In genomic region chr4:35975617-35976355, GRCh38 we compare ENCODE assay signal across 20 cellular contexts.
A peak's percentile ranks its signal among the peaks of the same experiment; 100 is the strongest.
DNase-seq lines count a peak whose midpoint lies in the region; ATAC-seq and TF ChIP-seq lines count a peak whose summit lies in the region.
"Had no signal": no experiment of that assay in that cellular context is flagged by ENCODE, and none has a peak within 500 bp of the region (broad histone marks: within the 10 kb centered on the region; RNA-seq: fewer than 3 reads in every experiment).

No MANE protein-coding gene starts in this region.

- H3K27ac ChIP-seq in WERI-Rb-1 = no peak overlapping the region
- H3K27ac ChIP-seq: body of pancreas, epithelial cell of prostate, right atrium auricular region had no signal

- H3K4me1 Mint-ChIP-seq in natural killer cell treated with Interleukin-12 subunit alpha and Interleukin-12 subunit beta and Interleukin-15 and Interleukin-18, amount 100 ng/mL, for 72 hours (ENCODE audit: low read depth in 2 of 2) = peaks cover 0 to 8% of the 10 kb centered on the region in 2 donors
- peaks cover 0 to 11% of the 10 kb centered on the region in 2 donors for H3K4me1 Mint-ChIP-seq in natural killer cell
- H3K4me1 Mint-ChIP-seq: CD4-positive, alpha-beta memory T cell had no signal

- no peak for TF ChIP-seq CTCF in natural killer cell (IDR thresholded peaks at IDR 0.05)
- no peak for TF ChIP-seq CTCF in WERI-Rb-1 (IDR thresholded peaks at IDR 0.05; ENCODE audit: low read depth, low read length)

- no peaks in the 10 kb centered on the region for H3K27me3 ChIP-seq in WERI-Rb-1 (ENCODE audit: insufficient read depth, low read depth, severe bottlenecking)
- H3K27me3 ChIP-seq: body of pancreas, right atrium auricular region had no signal

- no peak overlapping the region for H3K4me3 Mint-ChIP-seq in natural killer cell treated with Interleukin-12 subunit alpha and Interleukin-12 subunit beta and Interleukin-15 and Interleukin-18, amount 100 ng/mL, for 72 hours
- no peak overlapping the region for H3K4me3 Mint-ChIP-seq in natural killer cell
- H3K4me3 Mint-ChIP-seq: activated CD4-positive, alpha-beta memory T cell treated with anti-CD3 and anti-CD28 coated beads, Interleukin-2, amount 10 ng/mL, durations not matched to agents 7 days and 5 days; CD4-positive, alpha-beta memory T cell had no signal

- H3K36me3 Mint-ChIP-seq in natural killer cell treated with Interleukin-12 subunit alpha and Interleukin-12 subunit beta and Interleukin-15 and Interleukin-18, amount 100 ng/mL, for 72 hours = peaks cover 9% of the 10 kb centered on the region
- peaks cover 7% of the 10 kb centered on the region for H3K36me3 Mint-ChIP-seq in natural killer cell

- H3K4me3 ChIP-seq in WERI-Rb-1 (ENCODE audit: low read depth, low read length) = no peak overlapping the region
- H3K4me3 ChIP-seq: body of pancreas, K562, right atrium auricular region had no signal

- H3K36me3 ChIP-seq in WERI-Rb-1 = no peaks in the 10 kb centered on the region
- H3K36me3 ChIP-seq: right atrium auricular region had no signal

- peaks cover 0 to 2% of the 10 kb centered on the region in 2 donors for H3K27me3 Mint-ChIP-seq in natural killer cell treated with Interleukin-12 subunit alpha and Interleukin-12 subunit beta and Interleukin-15 and Interleukin-18, amount 100 ng/mL, for 72 hours
- no peaks in the 10 kb centered on the region for H3K27me3 Mint-ChIP-seq in natural killer cell (ENCODE audit: low read depth in 2 of 2)
- H3K27me3 Mint-ChIP-seq: activated CD4-positive, alpha-beta memory T cell treated with anti-CD3 and anti-CD28 coated beads, Interleukin-2, amount 10 ng/mL, durations not matched to agents 7 days and 5 days had no signal

- H3K9me3 Mint-ChIP-seq in natural killer cell treated with Interleukin-12 subunit alpha and Interleukin-12 subunit beta and Interleukin-15 and Interleukin-18, amount 100 ng/mL, for 72 hours = peaks cover 2% of the 10 kb centered on the region
- H3K9me3 Mint-ChIP-seq in natural killer cell = no peaks in the 10 kb centered on the region
- H3K9me3 Mint-ChIP-seq: activated CD4-positive, alpha-beta memory T cell treated with anti-CD3 and anti-CD28 coated beads, Interleukin-2, amount 10 ng/mL, durations not matched to agents 7 days and 5 days had no signal

- intact Hi-C loops in natural killer cell (cut with micrococcal nuclease) = no loop called here

- H3K9me3 ChIP-seq in WERI-Rb-1 (ENCODE audit: severe bottlenecking) = no peaks in the 10 kb centered on the region
- H3K9me3 ChIP-seq: body of pancreas, right atrium auricular region had no signal

- no peak for DNase-seq in natural killer cell treated with Interleukin-12 subunit alpha and Interleukin-12 subunit beta and Interleukin-15 and Interleukin-18, amount 100 ng/mL, for 72 hours (ENCODE audit: low spot score)
- DNase-seq in natural killer cell (no peak), ureter (ENCODE audit: low spot score) (no peak), NCI-H526 treated with DMSO at 0.1 percent for 48 hours (lab: John Stamatoyannopoulos, UW) (no peak), HCEC 1CT (no peak), WERI-Rb-1 (no peak)
- DNase-seq: activated CD4-positive, alpha-beta memory T cell treated with anti-CD3 and anti-CD28 coated beads, Interleukin-2, amount 10 ng/mL, durations not matched to agents 7 days and 5 days; body of pancreas; CD4-positive, alpha-beta memory T cell; DMS79 treated with DMSO at 0.1 percent for 48 hours; NCI-H1048; NCI-H774; nucleus accumbens; RPMI8226; substantia nigra had no signal

- no peak overlapping the region for H3K27ac Mint-ChIP-seq in natural killer cell treated with Interleukin-12 subunit alpha and Interleukin-12 subunit beta and Interleukin-15 and Interleukin-18, amount 100 ng/mL, for 72 hours
- no peak overlapping the region for H3K27ac Mint-ChIP-seq in natural killer cell
- H3K27ac Mint-ChIP-seq: activated CD4-positive, alpha-beta memory T cell treated with anti-CD3 and anti-CD28 coated beads, Interleukin-2, amount 10 ng/mL, durations not matched to agents 7 days and 5 days; CD4-positive, alpha-beta memory T cell had no signal

- ATAC-seq in natural killer cell treated with Interleukin-12 subunit alpha and Interleukin-12 subunit beta and Interleukin-15 and Interleukin-18, amount 100 ng/mL, for 72 hours = peak; percentile 53 to 85
- no peak for ATAC-seq in natural killer cell
- ATAC-seq in HG02678 (IDR thresholded peaks at IDR 0.05; ENCODE audit: unreplicated experiment) = peak; percentile 70
- ATAC-seq in HG03469 (IDR thresholded peaks at IDR 0.05; ENCODE audit: unreplicated experiment) = peak; percentile 59
- ATAC-seq: body of pancreas, K562 had no signal

Comparison
In these comparisons a context has a peak if more than half of its experiments do, and no peak if none do; other contexts are left out.
1. ATAC-seq: peak in natural killer cell treated with Interleukin-12 subunit alpha and Interleukin-12 subunit beta and Interleukin-15 and Interleukin-18, amount 100 ng/mL, for 72 hours (2 of 2), HG02678 (single experiment) and HG03469 (single experiment); none in natural killer cell (0 of 3).